ENCODE assay signal across 9 cellular contexts in the genomic region with DNA sequence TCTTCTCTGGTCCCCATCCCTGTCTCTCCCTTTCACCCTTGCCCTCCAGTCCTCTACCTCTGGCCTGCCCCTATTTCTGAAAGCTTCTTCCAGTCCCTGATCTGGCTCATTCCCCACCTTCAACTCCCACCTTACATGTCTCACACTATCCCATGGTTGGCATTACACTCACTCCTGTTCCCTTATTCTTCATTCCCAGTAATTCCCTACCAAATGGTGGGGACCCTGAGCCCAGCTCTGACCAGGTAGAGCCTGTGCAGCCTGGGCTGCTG. TPM values are rescaled to one million over a fixed set of nuclear protein-coding genes. Genes with fewer than 3 reads are reported as not detected.
DNase-seq lines count a peak whose midpoint lies in the region; ATAC-seq, FAIRE-seq and TF ChIP-seq lines count a peak whose summit lies in the region.
"Had no signal": no experiment of that assay in that cellular context is flagged by ENCODE, and none has a peak within 500 bp of the region (broad histone marks: within the 10 kb centered on the region; RNA-seq: fewer than 3 reads in every experiment).

No MANE protein-coding gene starts in this region.

- H3K9me3 ChIP-seq in heart right ventricle (no peaks in the 10 kb centered on the region), lower lobe of right lung (no peaks in the 10 kb centered on the region), upper lobe of right lung (no peaks in the 10 kb centered on the region)

- no peak for FAIRE-seq in frontal cortex (lab: Jason Lieb, UNC)

- H3K27me3 ChIP-seq in heart right ventricle (no peaks in the 10 kb centered on the region), lower lobe of right lung (ENCODE audit: low read depth) (no peaks in the 10 kb centered on the region), upper lobe of right lung (no peaks in the 10 kb centered on the region)

- peaks cover 13% of the 10 kb centered on the region for H3K4me1 Mint-ChIP-seq in activated naive CD8-positive, alpha-beta T cell treated with anti-CD3 and anti-CD28 coated beads for 36 hours

- no peak overlapping the region for H3K27ac Mint-ChIP-seq in activated naive CD8-positive, alpha-beta T cell treated with anti-CD3 and anti-CD28 coated beads for 36 hours

- H3K36me3 ChIP-seq in heart right ventricle, result peaks cover 0 to 53% (median 10%) of the 10 kb centered on the region in 9 donors
- H3K36me3 ChIP-seq in lower lobe of right lung, result peaks cover 31% of the 10 kb centered on the region
- peaks cover 18% of the 10 kb centered on the region for H3K36me3 ChIP-seq in upper lobe of right lung

- H3K4me1 ChIP-seq in heart right ventricle, result peaks cover 5 to 82% (median 65%) of the 10 kb centered on the region in 9 donors
- peaks cover 22% of the 10 kb centered on the region for H3K4me1 ChIP-seq in lower lobe of right lung
- H3K4me1 ChIP-seq in upper lobe of right lung, result peaks cover 17% of the 10 kb centered on the region

- peak overlapping the region; percentile 76 for H3K4me3 Mint-ChIP-seq in activated naive CD8-positive, alpha-beta T cell treated with anti-CD3 and anti-CD28 coated beads for 36 hours

- H3K4me3 ChIP-seq in heart right ventricle (peak overlapping the region in 5 of 10 donors; percentile 72 to 77 (median 75)), lower lobe of right lung (peak overlapping the region; percentile 78), upper lobe of right lung (peak overlapping the region; percentile 90)

- TF ChIP-seq CTCF in heart right ventricle (IDR thresholded peaks at IDR 0.05) (no peak), lower lobe of right lung (IDR thresholded peaks at IDR 0.05) (no peak), upper lobe of right lung (IDR thresholded peaks at IDR 0.05) (no peak)

- no peaks in the 10 kb centered on the region for H3K27me3 Mint-ChIP-seq in activated naive CD8-positive, alpha-beta T cell treated with anti-CD3 and anti-CD28 coated beads for 36 hours

- ATAC-seq in heart right ventricle (no peak), left cardiac atrium (no peak), lower lobe of right lung (no peak), upper lobe of right lung (no peak)

- no peaks in the 10 kb centered on the region for H3K9me3 Mint-ChIP-seq in activated naive CD8-positive, alpha-beta T cell treated with anti-CD3 and anti-CD28 coated beads for 36 hours

- peak overlapping the region in 7 of 10 donors; percentile 62 to 100 (median 99) for H3K27ac ChIP-seq in heart right ventricle
- no peak overlapping the region for H3K27ac ChIP-seq in lower lobe of right lung
- no peak overlapping the region for H3K27ac ChIP-seq in upper lobe of right lung

- DNase-seq in heart right ventricle (no peak), left cardiac atrium (no peak), lower lobe of right lung (no peak), upper lobe of right lung (no peak), SW 1271 (lab: John Stamatoyannopoulos, UW) (no peak), SKM-1 treated with dmso at 0.1 percent for 144 hours (lab: John Stamatoyannopoulos, UW; ENCODE audit: unreplicated experiment) (no peak), frontal cortex (ENCODE audit: low spot score in 2 of 2) (no peak)
- no peak for DNase-seq in activated naive CD8-positive, alpha-beta T cell treated with anti-CD3 and anti-CD28 coated beads for 36 hours
- DNase-seq: activated CD8-positive, alpha-beta memory T cell treated with anti-CD3 and anti-CD28 coated beads for 24 hours had no signal

- intact Hi-C loops in heart right ventricle (cut with DNase I), result no loop called here
- intact Hi-C loops in left cardiac atrium (cut with DNase I), result no loop called here
- intact Hi-C loops in lower lobe of right lung (cut with DNase I), result no loop called here
- intact Hi-C loops in upper lobe of right lung (cut with DNase I), result no loop called here

- H3K36me3 Mint-ChIP-seq in activated naive CD8-positive, alpha-beta T cell treated with anti-CD3 and anti-CD28 coated beads for 36 hours, result no peaks in the 10 kb centered on the region

RNA-seq across cellular contexts. Expression of a gene that starts 6.4 kb away (rescaled TPM):
- total RNA-seq in heart right ventricle, result 100 to 1,000 TPM in 8 of 10 donors, 10 to 100 TPM in 2; 73.4 to 174 (median 136) TPM
- 10 to 100 TPM; 31.7 to 48.8 TPM for polyA plus RNA-seq in heart right ventricle
- total RNA-seq in left cardiac atrium, result 100 to 1,000 TPM in 1 of 2 donors, 10 to 100 TPM in 1; 85.0 to 117 TPM
- total RNA-seq in activated naive CD8-positive, alpha-beta T cell treated with anti-CD3 and anti-CD28 coated beads for 36 hours, result 1 to 10 TPM; 2.6 to 2.9 TPM
- total RNA-seq in lower lobe of right lung, result 13.6 TPM
- total RNA-seq in upper lobe of right lung, result 17.7 TPM
- total RNA-seq in frontal cortex, result 3.7 TPM

RNA-seq across cellular contexts. Expression of a gene that starts 33.6 kb away (rescaled TPM):
- total RNA-seq in heart right ventricle (10 to 100 TPM; 11.0 to 20.4 (median 14.1) TPM), left cardiac atrium (10 to 100 TPM; 14.1 to 14.8 TPM), lower lobe of right lung (13.8 TPM), upper lobe of right lung (13.2 TPM), frontal cortex (13.9 TPM)
- polyA plus RNA-seq in heart right ventricle, result 10 to 100 TPM; 18.6 to 23.8 TPM
- total RNA-seq in activated naive CD8-positive, alpha-beta T cell treated with anti-CD3 and anti-CD28 coated beads for 36 hours, result 10 to 100 TPM; 18.7 to 19.3 TPM

Comparison
In these comparisons a context has a peak if more than half of its experiments do, and no peak if none do; other contexts are left out.
1. H3K27ac ChIP-seq: peak in heart right ventricle (7 of 10); none in lower lobe of right lung (single experiment) and upper lobe of right lung (single experiment).